6 cellular contexts compared by ENCODE assay signal in the genomic region with DNA sequence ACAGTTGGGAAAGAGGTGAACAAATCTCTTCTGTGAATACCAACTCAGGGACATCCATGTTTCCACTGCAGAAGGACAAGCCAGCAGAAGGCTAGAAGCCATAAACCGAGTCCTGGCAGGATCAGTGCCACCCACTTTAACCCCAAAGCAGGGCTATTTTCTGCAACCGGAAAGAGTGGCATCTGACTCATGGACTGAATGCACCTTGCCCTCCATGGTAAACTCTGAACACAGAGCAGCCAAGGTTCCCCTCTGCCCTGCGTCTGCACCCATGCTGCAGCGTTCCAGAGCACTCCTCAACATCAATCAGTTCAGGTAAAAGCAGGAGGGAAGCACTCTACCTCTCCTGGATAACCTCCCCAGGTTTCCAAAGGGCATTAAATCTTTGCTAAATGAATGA. TPM values are rescaled to one million over a fixed set of nuclear protein-coding genes. Genes with fewer than 3 reads are reported as not detected.
A peak's percentile ranks its signal among the peaks of the same experiment; 100 is the strongest.
DNase-seq lines count a peak whose midpoint lies in the region; ATAC-seq and TF ChIP-seq lines count a peak whose summit lies in the region.

No MANE protein-coding gene starts in this region.

- H3K4me3 ChIP-seq in WI38 (ENCODE audit: low read depth, low read length) (peak overlapping the region; percentile 88), thymus (ENCODE audit: low read length) (peak overlapping the region; percentile 69)

- H3K27ac ChIP-seq in thymus (ENCODE audit: low read depth), result peak overlapping the region; percentile 95

- ATAC-seq in left ventricle myocardium superior (peak; percentile 4), HG02623 (IDR thresholded peaks at IDR 0.05; ENCODE audit: unreplicated experiment) (no peak), GM21529 (IDR thresholded peaks at IDR 0.05; ENCODE audit: unreplicated experiment) (no peak)

- H3K9me3 ChIP-seq in thymus (ENCODE audit: control insufficient read depth), result no peaks in the 10 kb centered on the region

- H3K4me1 ChIP-seq in thymus (ENCODE audit: control insufficient read depth, insufficient read depth, low read length), result peaks cover 23% of the 10 kb centered on the region

- 64% methylated on average over 4 of the region's 4 CpGs for WGBS in thymus

- TF ChIP-seq CTCF in WI38 (IDR thresholded peaks at IDR 0.05; ENCODE audit: low read depth, low read length), result no peak

- H3K36me3 ChIP-seq in thymus (ENCODE audit: control insufficient read depth, insufficient read depth), result peaks cover 6% of the 10 kb centered on the region

- DNase-seq in GDM1 (lab: John Stamatoyannopoulos, UW) (peak; percentile 12), left ventricle myocardium superior (no peak)

- H3K27me3 ChIP-seq in thymus (ENCODE audit: control insufficient read depth, insufficient read depth), result no peaks in the 10 kb centered on the region

- intact Hi-C loops in left ventricle myocardium superior (cut with micrococcal nuclease), result no loop called here

RNA-seq across cellular contexts. Expression of gene NGRN, which starts 0.8 kb away (rescaled TPM):
- total RNA-seq in left ventricle myocardium superior, result 117 TPM
- 55.4 TPM for polyA plus RNA-seq in thymus

RNA-seq across cellular contexts. Expression of gene TTLL13, which starts 15.3 kb away (rescaled TPM):
- total RNA-seq in left ventricle myocardium superior, result 0.20 TPM
- polyA plus RNA-seq in thymus, result 0.32 TPM

RNA-seq across cellular contexts. Expression of gene GDPGP1, which starts 30.6 kb away (rescaled TPM):
- 13.8 TPM for total RNA-seq in left ventricle myocardium superior
- polyA plus RNA-seq in thymus, result 5.0 TPM

RNA-seq across cellular contexts. Expression of gene CIB1, which starts 30.9 kb away (rescaled TPM):
- total RNA-seq in left ventricle myocardium superior, result 71.7 TPM
- polyA plus RNA-seq in thymus, result 169 TPM
